Comparison of ENCODE assay signal across 25 cellular contexts in the genomic region with DNA sequence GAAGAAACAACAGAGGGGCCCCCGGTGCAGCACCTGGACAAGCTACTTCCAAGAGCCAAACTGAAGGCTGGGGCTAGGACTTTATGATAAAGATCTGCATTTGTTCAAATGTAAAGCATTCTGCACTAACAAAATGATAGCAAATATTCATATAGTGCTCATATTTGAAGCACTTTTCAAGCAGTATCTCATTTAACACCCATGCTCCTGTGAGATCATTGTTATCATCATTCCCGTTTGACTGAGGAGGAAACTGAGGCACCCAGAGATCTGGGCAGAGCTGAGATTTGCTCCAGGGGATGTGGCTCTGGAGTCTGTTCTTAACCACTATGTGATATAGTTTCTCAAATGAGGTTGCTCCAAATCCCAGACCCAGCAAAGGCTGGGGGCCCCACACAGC.
"Had no signal": no experiment of that assay in that cellular context is flagged by ENCODE, and none has a peak within 500 bp of the region (broad histone marks: within the 10 kb centered on the region; RNA-seq: fewer than 3 reads in every experiment).

No MANE protein-coding gene starts in this region.

- H3K4me1 ChIP-seq: colonic mucosa, lower lobe of right lung had no signal

- DNase-seq: colonic mucosa; cortex of kidney; effector CD8-positive, alpha-beta T cell; effector memory CD8-positive, alpha-beta T cell; endodermal cell; erythroblast; esophagus squamous epithelium; foreskin fibroblast; foreskin melanocyte; gastrocnemius medialis; heart left ventricle; hypothalamus; immature natural killer cell; islet precursor cell; kidney; kidney glomerular epithelial cell; left colon; left ventricle myocardium superior; lower lobe of right lung; mesenchymal stem cell; mucosa of descending colon; naive B cell had no signal

- ATAC-seq: effector memory CD8-positive, alpha-beta T cell; esophagus mucosa; gastrocnemius medialis; heart left ventricle; left colon; left lobe of liver; left ventricle myocardium superior; lower lobe of right lung; mucosa of descending colon had no signal

- H3K4me3 ChIP-seq: colonic mucosa, esophagus squamous epithelium, gastrocnemius medialis, heart left ventricle, hepatocyte, lower lobe of right lung, mucosa of descending colon had no signal

- H3K9me3 ChIP-seq: colonic mucosa, esophagus squamous epithelium, gastrocnemius medialis, heart left ventricle, lower lobe of right lung, mucosa of descending colon had no signal

- H3K36me3 ChIP-seq: colonic mucosa, esophagus squamous epithelium, gastrocnemius medialis, heart left ventricle, lower lobe of right lung had no signal

- H3K27me3 ChIP-seq: colonic mucosa, esophagus squamous epithelium, gastrocnemius medialis, heart left ventricle, hepatocyte had no signal

- H3K27ac ChIP-seq: colonic mucosa, gastrocnemius medialis, heart left ventricle, hepatocyte, lower lobe of right lung had no signal
